8 cellular contexts compared by ENCODE assay signal in the genomic region with DNA sequence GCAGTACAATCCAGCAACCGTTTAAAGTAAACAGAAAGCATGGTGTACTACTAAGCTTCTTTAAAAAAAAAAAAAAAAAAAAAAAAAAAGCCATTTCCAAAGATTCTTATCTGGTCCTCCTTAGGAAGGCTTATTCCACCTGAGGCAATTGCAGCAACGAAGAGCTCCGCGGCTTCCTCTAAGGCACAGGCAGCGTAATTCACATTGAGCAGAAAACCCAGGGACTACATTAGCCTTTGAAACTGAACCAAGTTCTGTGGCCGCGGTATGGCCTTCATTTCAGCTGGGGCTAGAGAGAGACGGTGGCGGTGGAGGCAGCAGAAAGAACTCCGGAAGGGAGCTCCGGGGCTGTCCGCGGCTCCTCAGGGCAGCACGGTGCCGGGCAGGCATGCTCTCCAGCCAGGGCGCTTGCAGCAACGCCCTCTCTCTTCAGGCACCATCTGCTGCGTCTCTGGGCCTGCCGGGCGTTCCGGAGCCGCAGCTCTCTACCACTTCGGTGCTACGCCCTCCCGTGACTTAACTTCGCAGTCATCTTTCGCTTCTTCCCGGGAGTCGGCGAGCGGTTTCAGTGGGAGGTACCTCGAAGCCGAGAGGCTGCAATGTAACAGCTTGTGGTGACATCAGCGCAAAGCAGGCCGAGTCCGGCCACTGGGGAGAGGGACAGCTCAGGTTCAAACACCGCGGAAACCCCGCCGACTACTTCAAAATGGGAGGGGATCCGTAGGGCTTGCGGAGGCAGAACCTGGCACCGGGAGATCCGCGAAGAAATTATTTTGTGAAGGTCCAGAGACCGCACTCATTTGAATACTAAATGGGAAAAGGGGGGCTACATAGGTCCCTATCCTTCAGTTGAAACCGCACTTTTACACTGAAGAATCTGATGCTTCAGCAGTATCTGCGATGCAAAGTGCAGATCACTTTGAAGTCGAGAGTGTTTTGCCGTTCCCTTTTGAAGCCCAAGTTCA.
A peak's percentile ranks its signal among the peaks of the same experiment; 100 is the strongest.
DNase-seq lines count a peak whose midpoint lies in the region; ATAC-seq and TF ChIP-seq lines count a peak whose summit lies in the region.

No MANE protein-coding gene starts in this region.

- peaks cover 0 to 3% (median 0%) of the 10 kb centered on the region in 5 donors for H3K27me3 Mint-ChIP-seq in naive thymus-derived CD4-positive, alpha-beta T cell

- H3K9me2 ChIP-seq in PC-3 (replicated peaks; ENCODE audit: low read length): no peaks in the 10 kb centered on the region

- no peak overlapping the region for H3K27ac Mint-ChIP-seq in naive thymus-derived CD4-positive, alpha-beta T cell
- no peak overlapping the region for H3K27ac Mint-ChIP-seq in stimulated activated effector memory CD8-positive, alpha-beta T cell treated with anti-CD3 and anti-CD28 coated beads, Interleukin-12 subunit alpha, Interleukin-12 subunit beta, amount 100 ng/mL, for 72 hours

- peaks cover 0 to 2% (median 0%) of the 10 kb centered on the region in 7 donors for H3K4me1 Mint-ChIP-seq in naive thymus-derived CD4-positive, alpha-beta T cell
- H3K4me1 Mint-ChIP-seq in stimulated activated effector memory CD8-positive, alpha-beta T cell treated with anti-CD3 and anti-CD28 coated beads, Interleukin-12 subunit alpha, Interleukin-12 subunit beta, amount 100 ng/mL, for 72 hours: no peaks in the 10 kb centered on the region

- no peaks in the 10 kb centered on the region for H3K27me3 ChIP-seq in PC-3 (ENCODE audit: low read length)
- H3K27me3 ChIP-seq in naive thymus-derived CD4-positive, alpha-beta T cell (ENCODE audit: control insufficient read depth in 2 of 2, insufficient read depth in 2 of 2, low read length in 2 of 2): no peaks in the 10 kb centered on the region

- peak overlapping the region; percentile 91 for H3K27ac ChIP-seq in PC-3 (ENCODE audit: low read length)
- peak overlapping the region; percentile 38 for H3K27ac ChIP-seq in naive thymus-derived CD4-positive, alpha-beta T cell (ENCODE audit: low read depth, low read length)

- CTCF ChIA-PET in PC-3 (lab: Charles Lee): interaction anchor here (0.5 to 1.7 kb wide), 7 partner anchors 10 to 1266 kb away, joined by 3 to 21 read pairs (median 5); no protein-coding TSS in a partner anchor
- CTCF ChIA-PET in naive thymus-derived CD4-positive, alpha-beta T cell (lab: Charles Lee): interaction anchor here (0.6 to 1.3 kb wide), 3 partner anchors 11 to 51 kb away, joined by 3 to 4 read pairs (median 4); no protein-coding TSS in a partner anchor

- TF ChIP-seq CTCF in PC-3 (conservative IDR thresholded peaks at IDR 0.05; ENCODE audit: low read depth, low read length) (peak; percentile 43), fibroblast of pulmonary artery (IDR thresholded peaks at IDR 0.05; ENCODE audit: low read length, missing control alignments) (peak; percentile 25)

- peak overlapping the region; percentile 89 for H2AFZ ChIP-seq in PC-3 (ENCODE audit: low read length)

- DNase-seq in DMS53 treated with DMSO at 0.1 percent for 48 hours (lab: John Stamatoyannopoulos, UW; ENCODE audit: unreplicated experiment) (peak; percentile 96), HuH-7 (ENCODE audit: low spot score) (peak; percentile 55), PC-3 (peak; percentile 98), activated T-helper 1 cell treated with Interleukin-2 at 50 U/mL for 16 hours (ENCODE audit: low read depth) (peak; percentile 24), fibroblast of pulmonary artery (ENCODE audit: low read depth) (peak; percentile 98)
- DNase-seq in naive thymus-derived CD4-positive, alpha-beta T cell: peak; percentile 32 to 74 (median 59)
- DNase-seq in stimulated activated effector memory CD8-positive, alpha-beta T cell treated with anti-CD3 and anti-CD28 coated beads, Interleukin-12 subunit alpha, Interleukin-12 subunit beta, amount 100 ng/mL, for 72 hours (ENCODE audit: low spot score in 2 of 2): peak; percentile 22 to 69

- intact Hi-C loops in PC-3 (cut with micrococcal nuclease): loop anchor here (1.0 to 2.0 kb wide), 3 partner anchors 17 to 184 kb away; no protein-coding TSS in a partner anchor
- intact Hi-C loops in naive thymus-derived CD4-positive, alpha-beta T cell (cut with micrococcal nuclease): loop anchor here (1.0 to 10.0 kb wide), 7 partner anchors 50 to 774 kb away; a partner anchor contains a TSS

- no peak overlapping the region for H3K4me3 Mint-ChIP-seq in naive thymus-derived CD4-positive, alpha-beta T cell
- H3K4me3 Mint-ChIP-seq in stimulated activated effector memory CD8-positive, alpha-beta T cell treated with anti-CD3 and anti-CD28 coated beads, Interleukin-12 subunit alpha, Interleukin-12 subunit beta, amount 100 ng/mL, for 72 hours: no peak overlapping the region

- TSS peak; percentile 56 for BruUV-seq in PC-3 (replicated peaks; lab: Mats Ljungman, UMichigan)

- H3K4me3 ChIP-seq in PC-3 (ENCODE audit: low read length): peak overlapping the region; percentile 77
- H3K4me3 ChIP-seq in fibroblast of pulmonary artery (replicated peaks; ENCODE audit: low read depth, low read length): peak overlapping the region; percentile 73
- peak overlapping the region; percentile 69 for H3K4me3 ChIP-seq in naive thymus-derived CD4-positive, alpha-beta T cell (ENCODE audit: low read length)

- no peaks in the 10 kb centered on the region for H4K20me1 ChIP-seq in PC-3 (ENCODE audit: low read length)

- ATAC-seq in GM21529 (IDR thresholded peaks at IDR 0.05; ENCODE audit: unreplicated experiment): peak; percentile 95
- peak; percentile 86 for ATAC-seq in PC-3
- peak; percentile 90 for ATAC-seq in naive thymus-derived CD4-positive, alpha-beta T cell
- peak; percentile 94 for ATAC-seq in stimulated activated effector memory CD8-positive, alpha-beta T cell treated with anti-CD3 and anti-CD28 coated beads, Interleukin-12 subunit alpha, Interleukin-12 subunit beta, amount 100 ng/mL, for 72 hours

- H3K36me3 Mint-ChIP-seq in naive thymus-derived CD4-positive, alpha-beta T cell: no peaks in the 10 kb centered on the region
- no peaks in the 10 kb centered on the region for H3K36me3 Mint-ChIP-seq in stimulated activated effector memory CD8-positive, alpha-beta T cell treated with anti-CD3 and anti-CD28 coated beads, Interleukin-12 subunit alpha, Interleukin-12 subunit beta, amount 100 ng/mL, for 72 hours

- H3K4me2 ChIP-seq in PC-3 (ENCODE audit: low read length): peak overlapping the region; percentile 89

- H3K36me3 ChIP-seq in PC-3 (ENCODE audit: low read depth, low read length): no peaks in the 10 kb centered on the region
- no peaks in the 10 kb centered on the region for H3K36me3 ChIP-seq in naive thymus-derived CD4-positive, alpha-beta T cell (ENCODE audit: control insufficient read depth in 2 of 3, insufficient read depth in 3 of 3, low read length in 3 of 3)

- POLR2A ChIA-PET in PC-3 (lab: Charles Lee; ENCODE audit: unreplicated experiment): interaction anchor here (0.5 to 1.2 kb wide), 8 partner anchors 15 to 588 kb away, joined by 3 to 14 read pairs (median 5); no protein-coding TSS in a partner anchor
- POLR2A ChIA-PET in naive thymus-derived CD4-positive, alpha-beta T cell (lab: Charles Lee): no interaction called here

- peak overlapping the region; percentile 86 for H3K9ac ChIP-seq in PC-3 (ENCODE audit: low read length)

- H3K4me1 ChIP-seq in PC-3 (ENCODE audit: insufficient read depth, low read length): peaks cover 49% of the 10 kb centered on the region
- H3K4me1 ChIP-seq in naive thymus-derived CD4-positive, alpha-beta T cell (ENCODE audit: control insufficient read depth in 2 of 2, insufficient read depth in 2 of 2, low read length in 2 of 2): peaks cover 0 to 8% of the 10 kb centered on the region in 2 donors

- peaks cover 67% of the 10 kb centered on the region for H3K79me2 ChIP-seq in PC-3 (ENCODE audit: low read length)

- H3K9me3 ChIP-seq in PC-3 (ENCODE audit: low read length): no peaks in the 10 kb centered on the region
- no peaks in the 10 kb centered on the region for H3K9me3 ChIP-seq in naive thymus-derived CD4-positive, alpha-beta T cell (ENCODE audit: control insufficient read depth in 2 of 3, low read length in 3 of 3)

- H3K9me3 Mint-ChIP-seq in naive thymus-derived CD4-positive, alpha-beta T cell: no peaks in the 10 kb centered on the region
- no peaks in the 10 kb centered on the region for H3K9me3 Mint-ChIP-seq in stimulated activated effector memory CD8-positive, alpha-beta T cell treated with anti-CD3 and anti-CD28 coated beads, Interleukin-12 subunit alpha, Interleukin-12 subunit beta, amount 100 ng/mL, for 72 hours

- H3F3A ChIP-seq in PC-3 (ENCODE audit: low read length, unreplicated experiment): peaks cover 4% of the 10 kb centered on the region

Comparison
In these comparisons a context has a peak if more than half of its experiments do, and no peak if none do; other contexts are left out.
1. Peak in every context shown above with its lines: DNase-seq, ATAC-seq, H3K4me3 ChIP-seq and H3K27ac ChIP-seq.
2. DNase-seq: peak in every context shown above with its lines; median percentile 98 in PC-3; 98 in fibroblast of pulmonary artery; 96 in DMS53 treated with DMSO at 0.1 percent for 48 hours; 59 in naive thymus-derived CD4-positive, alpha-beta T cell; 55 in HuH-7; 46 in stimulated activated effector memory CD8-positive, alpha-beta T cell treated with anti-CD3 and anti-CD28 coated beads, Interleukin-12 subunit alpha, Interleukin-12 subunit beta, amount 100 ng/mL, for 72 hours; 24 in activated T-helper 1 cell treated with Interleukin-2 at 50 U/mL for 16 hours.